Comparison of ENCODE assay signal across 8 cellular contexts in genomic region chr1:236394905-236395779, GRCh38. TPM values are rescaled to one million over a fixed set of nuclear protein-coding genes. Genes with fewer than 3 reads are reported as not detected.
DNase-seq lines count a peak whose midpoint lies in the region; ATAC-seq and TF ChIP-seq lines count a peak whose summit lies in the region.

No MANE protein-coding gene starts in this region.

- ATAC-seq in GM19467 (IDR thresholded peaks at IDR 0.05; ENCODE audit: unreplicated experiment), result peak; percentile 49
- peak; percentile 81 for ATAC-seq in stimulated activated naive CD8-positive, alpha-beta T cell treated with anti-CD3 and anti-CD28 coated beads, Interleukin-15, amount 100 ng/mL, for 72 hours

- no peaks in the 10 kb centered on the region for H3K9me3 ChIP-seq in HUES6 (ENCODE audit: control insufficient read depth, insufficient read depth, low read depth, low read length)
- H3K9me3 ChIP-seq in ectodermal cell (ENCODE audit: control insufficient read depth, low read length), result no peaks in the 10 kb centered on the region

- WGBS in ectodermal cell, 2 experiments, result 1% methylated on average over 82 of the region's 82 CpGs

- H3K9me3 Mint-ChIP-seq in Calu3 (ENCODE audit: low read depth, unreplicated experiment) (no peaks in the 10 kb centered on the region), mesothelial cell of epicardium (no peaks in the 10 kb centered on the region)
- H3K9me3 Mint-ChIP-seq in stimulated activated naive CD8-positive, alpha-beta T cell treated with anti-CD3 and anti-CD28 coated beads, Interleukin-15, amount 100 ng/mL, for 72 hours, result no peaks in the 10 kb centered on the region

- no peak overlapping the region for H3K27ac ChIP-seq in HUES6 (ENCODE audit: low read depth, low read length)
- no peak overlapping the region for H3K27ac ChIP-seq in ectodermal cell (ENCODE audit: insufficient read depth, low read depth, low read length, poor library complexity, severe bottlenecking)

- intact Hi-C loops in Calu3 (cut with micrococcal nuclease; ENCODE audit: unreplicated experiment), result loop anchor here (5.0 kb wide), 1 partner anchor 127 kb away; the partner anchor contains the start of gene LGALS8

- H3K27me3 Mint-ChIP-seq in Calu3 (ENCODE audit: unreplicated experiment) (peaks cover 86% of the 10 kb centered on the region), mesothelial cell of epicardium (ENCODE audit: low read depth) (peaks cover 15% of the 10 kb centered on the region)
- peaks cover 83% of the 10 kb centered on the region for H3K27me3 Mint-ChIP-seq in stimulated activated naive CD8-positive, alpha-beta T cell treated with anti-CD3 and anti-CD28 coated beads, Interleukin-15, amount 100 ng/mL, for 72 hours

- DNase-seq in Calu3 (peak; percentile 14), mesothelial cell of epicardium (ENCODE audit: low spot score in 2 of 2, unreplicated experiment in 2 of 2) (peak in 1 of 2 experiments; percentile 62), A172 (ENCODE audit: low spot score) (no peak)
- DNase-seq in activated CD4-positive, alpha-beta T cell treated with anti-CD3 and anti-CD28 coated beads for 4 hours, result peak; percentile 40 to 46
- peak; percentile 43 for DNase-seq in stimulated activated naive CD8-positive, alpha-beta T cell treated with anti-CD3 and anti-CD28 coated beads, Interleukin-15, amount 100 ng/mL, for 72 hours

- TF ChIP-seq CTCF in Calu3 (IDR thresholded peaks at IDR 0.05; ENCODE audit: unreplicated experiment) (no peak), mesothelial cell of epicardium (IDR thresholded peaks at IDR 0.05; ENCODE audit: unreplicated experiment) (no peak)

- H3K27me3 ChIP-seq in HUES6 (ENCODE audit: control insufficient read depth, insufficient read depth, low read length), result peaks cover 29% of the 10 kb centered on the region
- peaks cover 39% of the 10 kb centered on the region for H3K27me3 ChIP-seq in ectodermal cell (ENCODE audit: control insufficient read depth, insufficient read depth, low read length, poor library complexity, severe bottlenecking)

- CTCF ChIA-PET in Calu3 (lab: Charles Lee), result no interaction called here

- H3K4me3 Mint-ChIP-seq in Calu3 (ENCODE audit: low read depth, unreplicated experiment), result peak overlapping the region; percentile 66
- H3K4me3 Mint-ChIP-seq in mesothelial cell of epicardium, result peak overlapping the region; percentile 81
- H3K4me3 Mint-ChIP-seq in stimulated activated naive CD8-positive, alpha-beta T cell treated with anti-CD3 and anti-CD28 coated beads, Interleukin-15, amount 100 ng/mL, for 72 hours, result peak overlapping the region; percentile 88 to 89

- H3K36me3 Mint-ChIP-seq in Calu3 (ENCODE audit: insufficient read depth, unreplicated experiment), result peaks cover 9% of the 10 kb centered on the region
- peaks cover 4% of the 10 kb centered on the region for H3K36me3 Mint-ChIP-seq in mesothelial cell of epicardium

- H3K4me3 ChIP-seq in HUES6 (ENCODE audit: low read depth, low read length), result peak overlapping the region; percentile 99
- H3K4me3 ChIP-seq in ectodermal cell (ENCODE audit: insufficient read depth, low read depth, low read length), result peak overlapping the region; percentile 71

- peak overlapping the region; percentile 82 for H3K9ac ChIP-seq in HUES6 (ENCODE audit: low read length)

- H3K36me3 ChIP-seq in HUES6 (ENCODE audit: control insufficient read depth, insufficient read depth, low read length), result no peaks in the 10 kb centered on the region
- no peaks in the 10 kb centered on the region for H3K36me3 ChIP-seq in ectodermal cell (ENCODE audit: control insufficient read depth, insufficient read depth, low read length)

- H3K4me1 Mint-ChIP-seq in Calu3 (ENCODE audit: low read depth, unreplicated experiment) (peaks cover 8% of the 10 kb centered on the region), mesothelial cell of epicardium (peaks cover 33% of the 10 kb centered on the region)
- peaks cover 26% of the 10 kb centered on the region for H3K4me1 Mint-ChIP-seq in stimulated activated naive CD8-positive, alpha-beta T cell treated with anti-CD3 and anti-CD28 coated beads, Interleukin-15, amount 100 ng/mL, for 72 hours

- no TSS peak for BruUV-seq in Calu3 (replicated peaks; lab: Mats Ljungman, UMichigan)

- peaks cover 24% of the 10 kb centered on the region for H3K4me1 ChIP-seq in HUES6 (ENCODE audit: control insufficient read depth, insufficient read depth, low read length)
- peaks cover 9% of the 10 kb centered on the region for H3K4me1 ChIP-seq in ectodermal cell (ENCODE audit: control insufficient read depth, insufficient read depth, low read length)

- H3K27ac Mint-ChIP-seq in Calu3 (ENCODE audit: unreplicated experiment) (no peak overlapping the region), mesothelial cell of epicardium (peak overlapping the region; percentile 86)
- peak overlapping the region; percentile 6 to 86 for H3K27ac Mint-ChIP-seq in stimulated activated naive CD8-positive, alpha-beta T cell treated with anti-CD3 and anti-CD28 coated beads, Interleukin-15, amount 100 ng/mL, for 72 hours

RNA-seq across cellular contexts. Expression of gene EDARADD, which starts 1.1 kb away (rescaled TPM):
- total RNA-seq in Calu3 (2022) (0.19 TPM in 1 of 2 replicates, not detected in the other), mesothelial cell of epicardium (16.6 to 18.1 TPM (median 17.0 TPM) in 3 replicates)
- 2.2 TPM for polyA plus RNA-seq in ectodermal cell (2013, experiment 1 of 4)
- polyA plus RNA-seq in ectodermal cell (2013, experiment 2 of 4), result 2.1 TPM
- 1.5 TPM for polyA plus RNA-seq in ectodermal cell (2013, experiment 3 of 4)
- polyA plus RNA-seq in ectodermal cell (2013, experiment 4 of 4), result 1.5 TPM
- total RNA-seq in A172 (2014; rRNA removed; shearing (Covaris generic)), result 0.53 TPM in 1 of 2 replicates, not detected in the other

Comparison
In these comparisons a context has a peak if more than half of its experiments do, and no peak if none do; other contexts are left out.
1. RNA of gene EDARADD, which starts 1.1 kb away (total RNA-seq): 16.6 to 18.1 TPM in mesothelial cell of epicardium; 0.19 TPM in Calu3 and 0.53 TPM in A172; every median in the first group is over 10 times any median in the second.
2. Peak in every context shown above with its lines, with median percentiles within 50 percentile points of each other: H3K4me3 Mint-ChIP-seq.